7 cellular contexts compared by ENCODE assay signal in genomic region chr3:185768578-185768982, GRCh38. TPM values are rescaled to one million over a fixed set of nuclear protein-coding genes. Genes with fewer than 3 reads are reported as not detected.
DNase-seq lines count a peak whose midpoint lies in the region; ATAC-seq and TF ChIP-seq lines count a peak whose summit lies in the region.
"Not testable (repeated sequence)": the region's sequence is repeated elsewhere in the genome, so short reads cannot be mapped to it uniquely, and the experiment has no call there.

No MANE protein-coding gene starts in this region.

- not testable (repeated sequence) for H4K20me1 ChIP-seq in OCI-LY7 (ENCODE audit: insufficient read depth, low read length)

- H3K27ac ChIP-seq in OCI-LY7 (ENCODE audit: low read depth, low read length, poor library complexity, severe bottlenecking); gastrocnemius medialis: not testable (repeated sequence)

- peak; percentile 81 for TF ChIP-seq CTCF in GM10248 (IDR thresholded peaks at IDR 0.05; ENCODE audit: control extremely low read depth, extremely low read depth, low read depth, missing control alignments)
- peak; percentile 83 for TF ChIP-seq CTCF in OCI-LY7 (conservative IDR thresholded peaks at IDR 0.05; ENCODE audit: low read length)
- peak; percentile 64 to 79 (median 73) for TF ChIP-seq CTCF in gastrocnemius medialis (IDR thresholded peaks at IDR 0.05 in 4 of 5, conservative IDR thresholded peaks at IDR 0.05 in 1 of 5)

- not testable (repeated sequence) for H3K4me1 ChIP-seq in OCI-LY7 (ENCODE audit: insufficient read depth, low read length, poor library complexity, severe bottlenecking)
- H3K4me1 ChIP-seq in gastrocnemius medialis = peaks cover 10 to 14% of the 10 kb centered on the region in 2 donors

- intact Hi-C loops in OCI-LY7 (cut with micrococcal nuclease; ENCODE audit: unreplicated experiment) = loop anchor here (1.0 to 5.0 kb wide), 3 partner anchors 34 to 108 kb away; no protein-coding TSS in a partner anchor
- intact Hi-C loops in gastrocnemius medialis (cut with DNase I; ENCODE audit: low total_unique reads) = loop anchor here (1.0 to 2.0 kb wide), 2 partner anchors 34 to 108 kb away; no protein-coding TSS in a partner anchor

- H2AFZ ChIP-seq in OCI-LY7 (ENCODE audit: low read length) = not testable (repeated sequence)

- POLR2A ChIA-PET in GM10248 (lab: Yijun Ruan, JAX); OCI-LY7 (lab: Charles Lee): not testable (repeated sequence)

- not testable (repeated sequence) for BruUV-seq in OCI-LY7 (replicated peaks; lab: Mats Ljungman, UMichigan)

- ATAC-seq in gastrocnemius medialis = not testable (repeated sequence)

- in situ Hi-C loops in gastrocnemius medialis (cut with MboI; ENCODE audit: low sequenced_read_pairs in 4 of 4) = loop anchor here in 1 of 4 donors (10.0 kb wide), 1 partner anchor 104 kb away; no protein-coding TSS in a partner anchor

- not testable (repeated sequence) for TF ChIP-seq POLR2A in gastrocnemius medialis (IDR thresholded peaks at IDR 0.05)

- peak; percentile 45 for DNase-seq in GM10248 (ENCODE audit: extremely low spot score)
- peak; percentile 29 for DNase-seq in MG63
- peak; percentile 72 for DNase-seq in OCI-LY7 (ENCODE audit: low spot score)
- peak; percentile 53 to 63 for DNase-seq in activated CD4-positive, alpha-beta T cell treated with anti-CD3 and anti-CD28 coated beads, Interleukin-2, amount 50 U/mL, for 48 hours
- peak; percentile 63 for DNase-seq in cerebellar cortex (ENCODE audit: low spot score)
- DNase-seq in inferior parietal cortex (ENCODE audit: extremely low spot score) = peak; percentile 65
- not testable (repeated sequence) for DNase-seq in gastrocnemius medialis

- H3K4me2 ChIP-seq in OCI-LY7 (ENCODE audit: low read length) = not testable (repeated sequence)

- H3K9me2 ChIP-seq in OCI-LY7 (ENCODE audit: insufficient read depth, low read length) = not testable (repeated sequence)

- CTCF ChIA-PET in GM10248 (lab: Yijun Ruan, JAX) (interaction anchor here (0.8 to 10.3 kb wide), 46 partner anchors 9 to 848 kb away, joined by 3 to 189 read pairs (median 6); no protein-coding TSS in a partner anchor), OCI-LY7 (lab: Charles Lee; ENCODE audit: unreplicated experiment) (interaction anchor here (0.5 to 1.1 kb wide), 2 partner anchors 15 to 19 kb away, joined by 3 read pairs; no protein-coding TSS in a partner anchor)

- not testable (repeated sequence) for H3K79me2 ChIP-seq in OCI-LY7 (ENCODE audit: insufficient read depth, low read depth, low read length)

- H3K4me3 ChIP-seq in MG63; OCI-LY7 (ENCODE audit: low read depth, low read length, poor library complexity, severe bottlenecking); gastrocnemius medialis: not testable (repeated sequence)

- H3K27me3 ChIP-seq in MG63, gastrocnemius medialis: not testable (repeated sequence)

- H3K9me3 ChIP-seq in MG63; OCI-LY7 (ENCODE audit: low read length); gastrocnemius medialis: not testable (repeated sequence)

- not testable (repeated sequence) for H3K36me3 ChIP-seq in MG63; OCI-LY7 (ENCODE audit: insufficient read depth, low read length); gastrocnemius medialis

RNA-seq across cellular contexts. Expression of gene IGF2BP2, which starts 56.3 kb away (rescaled TPM):
- total RNA-seq in MG63 (2014; rRNA removed; shearing (Covaris generic); ENCODE audit: low replicate concordance) = 26.2 and 49.3 TPM in 2 replicates
- 0.28 TPM in 1 of 2 replicates, not detected in the other for total RNA-seq in OCI-LY7 (2014; rRNA removed; shearing (Covaris generic))
- total RNA-seq in OCI-LY7 (2022) (not detected in 2 replicates), gastrocnemius medialis (1 to 10 TPM in 3 of 4 donors, under 1 TPM in 1; 0.97 to 6.3 (median 1.7) TPM)
